ENCODE assay signal across 24 cellular contexts in genomic region chr15:70917955-70918354, GRCh38. TPM values are rescaled to one million over a fixed set of nuclear protein-coding genes. Genes with fewer than 3 reads are reported as not detected.
"Had no signal": no experiment of that assay in that cellular context is flagged by ENCODE, and none has a peak within 500 bp of the region (broad histone marks: within the 10 kb centered on the region; RNA-seq: fewer than 3 reads in every experiment).

No MANE protein-coding gene starts in this region.

- H3K36me3 Mint-ChIP-seq: immature natural killer cell; naive thymus-derived CD4-positive, alpha-beta T cell had no signal

- FAIRE-seq: colon, endothelial cell of umbilical vein, frontal cortex, kidney had no signal

- H3K4me1 Mint-ChIP-seq: immature natural killer cell; naive thymus-derived CD4-positive, alpha-beta T cell had no signal

- H3K4me3 Mint-ChIP-seq: immature natural killer cell; naive thymus-derived CD4-positive, alpha-beta T cell had no signal

- H3K27me3 ChIP-seq: dorsolateral prefrontal cortex, esophagus muscularis mucosa, foreskin keratinocyte, gastroesophageal sphincter, heart right ventricle had no signal

- DNase-seq: dermis blood vessel endothelial cell; dorsolateral prefrontal cortex; effector CD4-positive, alpha-beta T cell; effector memory CD4-positive, alpha-beta T cell; foreskin keratinocyte; glutamatergic neuron; head of caudate nucleus; heart right ventricle; hippocampal formation; immature natural killer cell; islet precursor cell; kidney; kidney glomerular epithelial cell; left colon; left ventricle myocardium inferior; mesendoderm; naive thymus-derived CD4-positive, alpha-beta T cell had no signal

- H3K4me1 ChIP-seq: esophagus muscularis mucosa, foreskin keratinocyte, gastroesophageal sphincter, left ventricle myocardium inferior had no signal

- ATAC-seq: foreskin keratinocyte; gastroesophageal sphincter; left colon; left lobe of liver; naive thymus-derived CD4-positive, alpha-beta T cell had no signal

- H3K9me3 ChIP-seq: esophagus muscularis mucosa, gastroesophageal sphincter, left ventricle myocardium inferior had no signal

- H3K36me3 ChIP-seq: left ventricle myocardium inferior had no signal

- H3K4me3 ChIP-seq: coronary artery, dorsolateral prefrontal cortex, esophagus muscularis mucosa, gastroesophageal sphincter, heart right ventricle, left ventricle myocardium inferior had no signal

- H3K27ac Mint-ChIP-seq: immature natural killer cell; naive thymus-derived CD4-positive, alpha-beta T cell had no signal

- H3K27ac ChIP-seq: coronary artery, dorsolateral prefrontal cortex, esophagus muscularis mucosa, foreskin keratinocyte, gastroesophageal sphincter, heart right ventricle, left ventricle myocardium inferior had no signal

RNA-seq across cellular contexts. Expression of gene LRRC49, which starts 25.3 kb away (rescaled TPM):
- total RNA-seq: naive thymus-derived CD4-positive, alpha-beta T cell had no signal
- polyA plus RNA-seq: naive thymus-derived CD4-positive, alpha-beta T cell had no signal

RNA-seq across cellular contexts. Expression of gene THAP10, which starts 25.7 kb away (rescaled TPM):
- polyA plus RNA-seq: naive thymus-derived CD4-positive, alpha-beta T cell had no signal
